In genomic region chr1:242523282-242523967, GRCh38 we compare ENCODE assay signal across 9 cellular contexts. TPM values are rescaled to one million over a fixed set of nuclear protein-coding genes. Genes with fewer than 3 reads are reported as not detected.
DNase-seq lines count a peak whose midpoint lies in the region; ATAC-seq, FAIRE-seq and TF ChIP-seq lines count a peak whose summit lies in the region.
"Had no signal": no experiment of that assay in that cellular context is flagged by ENCODE, and none has a peak within 500 bp of the region (broad histone marks: within the 10 kb centered on the region; RNA-seq: fewer than 3 reads in every experiment).

No MANE protein-coding gene starts in this region.

- H3K9ac ChIP-seq in adipocyte (ENCODE audit: low read length) = no peak overlapping the region
- no peak overlapping the region for H3K9ac ChIP-seq in kidney (ENCODE audit: low read length in 2 of 2)

- peaks cover 31% of the 10 kb centered on the region for H3K27me3 ChIP-seq in adipocyte (replicated peaks; ENCODE audit: control insufficient read depth, insufficient read depth, low read length)
- H3K27me3 ChIP-seq in left lung = peaks cover 38 to 83% of the 10 kb centered on the region in 2 donors
- H3K27me3 ChIP-seq in suprapubic skin = peaks cover 38% of the 10 kb centered on the region
- H3K27me3 ChIP-seq in effector memory CD4-positive, alpha-beta T cell (replicated peaks; ENCODE audit: control insufficient read depth, insufficient read depth, low read length, poor library complexity, severe bottlenecking) = peaks cover 9% of the 10 kb centered on the region

- no peak overlapping the region for H3K27ac Mint-ChIP-seq in T-helper 1 cell treated with Interleukin-12 subunit alpha and Interleukin-12 subunit beta and Interleukin-4 antibody, amounts not matched to agents 30 μg/mL and 1 μg/mL, for 36 hours
- H3K27ac Mint-ChIP-seq: activated CD8-positive, alpha-beta T cell treated with anti-CD3 and anti-CD28 coated beads, Interleukin-2, amount 10 ng/mL, durations not matched to agents 7 days and 5 days had no signal

- no peaks in the 10 kb centered on the region for H3K9me3 Mint-ChIP-seq in T-helper 1 cell treated with Interleukin-12 subunit alpha and Interleukin-12 subunit beta and Interleukin-4 antibody, amounts not matched to agents 30 μg/mL and 1 μg/mL, for 36 hours

- H3K4me3 ChIP-seq in adipocyte (ENCODE audit: low read length) (peak overlapping the region; percentile 69), left lung (peak overlapping the region; percentile 21 to 27), suprapubic skin (peak overlapping the region; percentile 51), kidney (ENCODE audit: low read length in 2 of 2) (peak overlapping the region in 1 of 2 donors; percentile 51)
- no peak overlapping the region for H3K4me3 ChIP-seq in effector memory CD4-positive, alpha-beta T cell (ENCODE audit: insufficient read depth, low read depth, low read length, poor library complexity, severe bottlenecking)

- no peaks in the 10 kb centered on the region for H3K36me3 ChIP-seq in adipocyte (ENCODE audit: control insufficient read depth, insufficient read depth, low read length, severe bottlenecking)
- H3K36me3 ChIP-seq in left lung = no peaks in the 10 kb centered on the region
- no peaks in the 10 kb centered on the region for H3K36me3 ChIP-seq in suprapubic skin
- H3K36me3 ChIP-seq in effector memory CD4-positive, alpha-beta T cell (ENCODE audit: control insufficient read depth, insufficient read depth, low read length) = no peaks in the 10 kb centered on the region
- no peaks in the 10 kb centered on the region for H3K36me3 ChIP-seq in kidney (ENCODE audit: control insufficient read depth in 1 of 2, insufficient read depth in 2 of 2, low read length in 2 of 2)

- H3K27me3 Mint-ChIP-seq in T-helper 1 cell treated with Interleukin-12 subunit alpha and Interleukin-12 subunit beta and Interleukin-4 antibody, amounts not matched to agents 30 μg/mL and 1 μg/mL, for 36 hours (ENCODE audit: low read depth) = peaks cover 59% of the 10 kb centered on the region

- intact Hi-C loops in left lung (cut with DNase I) (no loop called here), kidney (cut with DNase I) (no loop called here)

- H3K9me3 ChIP-seq in adipocyte (ENCODE audit: control insufficient read depth, low read length) (no peaks in the 10 kb centered on the region), left lung (no peaks in the 10 kb centered on the region), suprapubic skin (no peaks in the 10 kb centered on the region), kidney (ENCODE audit: control insufficient read depth in 1 of 2, low read length in 2 of 2) (no peaks in the 10 kb centered on the region)
- H3K9me3 ChIP-seq in effector memory CD4-positive, alpha-beta T cell (ENCODE audit: control insufficient read depth, low read length) = no peaks in the 10 kb centered on the region

- 5% methylated on average over 34 of the region's 37 CpGs for WGBS in suprapubic skin

- no peak for TF ChIP-seq POLR2A in suprapubic skin (IDR thresholded peaks at IDR 0.05)

- H3K4me1 ChIP-seq in adipocyte (ENCODE audit: control insufficient read depth, insufficient read depth, low read length) = peaks cover 9% of the 10 kb centered on the region
- peaks cover 3 to 13% of the 10 kb centered on the region in 2 donors for H3K4me1 ChIP-seq in left lung
- H3K4me1 ChIP-seq in suprapubic skin = peaks cover 22% of the 10 kb centered on the region
- peaks cover 2% of the 10 kb centered on the region for H3K4me1 ChIP-seq in effector memory CD4-positive, alpha-beta T cell (ENCODE audit: control insufficient read depth, insufficient read depth, low read length, poor library complexity, severe bottlenecking)
- peaks cover 0 to 3% of the 10 kb centered on the region in 2 donors for H3K4me1 ChIP-seq in kidney (ENCODE audit: control insufficient read depth in 1 of 2, insufficient read depth in 1 of 2, low read depth in 1 of 2, low read length in 2 of 2)

- DNase-seq in T-helper 1 cell (no peak), adipocyte (ENCODE audit: low read depth) (no peak), left lung (peak in 1 of 2 donors; percentile 54), suprapubic skin (ENCODE audit: low spot score in 2 of 2) (no peak), kidney (no peak)
- DNase-seq in effector memory CD4-positive, alpha-beta T cell = no peak
- DNase-seq: activated CD8-positive, alpha-beta T cell treated with anti-CD3 and anti-CD28 coated beads, Interleukin-2, amount 10 ng/mL, durations not matched to agents 7 days and 5 days had no signal

- peaks cover 3% of the 10 kb centered on the region for H3K36me3 Mint-ChIP-seq in T-helper 1 cell treated with Interleukin-12 subunit alpha and Interleukin-12 subunit beta and Interleukin-4 antibody, amounts not matched to agents 30 μg/mL and 1 μg/mL, for 36 hours (ENCODE audit: low read depth)

- peaks cover 3% of the 10 kb centered on the region for H3K4me1 Mint-ChIP-seq in T-helper 1 cell treated with Interleukin-12 subunit alpha and Interleukin-12 subunit beta and Interleukin-4 antibody, amounts not matched to agents 30 μg/mL and 1 μg/mL, for 36 hours (ENCODE audit: low read depth)

- no peak for TF ChIP-seq EP300 in suprapubic skin (IDR thresholded peaks at IDR 0.05)

- no peak for TF ChIP-seq CTCF in left lung (IDR thresholded peaks at IDR 0.05)
- TF ChIP-seq CTCF in suprapubic skin (IDR thresholded peaks at IDR 0.05) = no peak
- no peak for TF ChIP-seq CTCF in kidney (IDR thresholded peaks at IDR 0.05; ENCODE audit: borderline replicate concordance, extremely low read depth, insufficient read depth)

- no peak for FAIRE-seq in kidney (lab: Jason Lieb, UNC)

- H3K4me3 Mint-ChIP-seq in T-helper 1 cell treated with Interleukin-12 subunit alpha and Interleukin-12 subunit beta and Interleukin-4 antibody, amounts not matched to agents 30 μg/mL and 1 μg/mL, for 36 hours = peak overlapping the region; percentile 10

- ATAC-seq in left lung (no peak), GM21381 (IDR thresholded peaks at IDR 0.05; ENCODE audit: unreplicated experiment) (no peak)

- H3K27ac ChIP-seq in left lung = no peak overlapping the region
- H3K27ac ChIP-seq in suprapubic skin = no peak overlapping the region
- H3K27ac ChIP-seq in effector memory CD4-positive, alpha-beta T cell (ENCODE audit: insufficient read depth, low read length, poor library complexity, severe bottlenecking) = no peak overlapping the region
- H3K27ac ChIP-seq in kidney (ENCODE audit: low read depth in 2 of 2, low read length in 2 of 2) = no peak overlapping the region

RNA-seq across cellular contexts. Expression of gene PLD5, which starts 1.1 kb away (rescaled TPM):
- total RNA-seq in left lung (10 to 100 TPM in 1 of 2 donors, under 1 TPM in 1; 0.55 to 11.0 TPM), suprapubic skin (under 1 TPM in 2 of 4 donors, not detected in 2; 0.21 to 0.64 TPM), kidney (0.47 TPM)
- polyA plus RNA-seq in kidney (ENCODE audit: insufficient read depth, low read depth, low replicate concordance) = 0.24 TPM
- total RNA-seq: activated CD8-positive, alpha-beta T cell treated with anti-CD3 and anti-CD28 coated beads, Interleukin-2, amount 10 ng/mL, durations not matched to agents 7 days and 5 days had no signal
